In genomic region chr12:49040364-49040855, GRCh38 we compare ENCODE assay signal across 19 cellular contexts. TPM values are rescaled to one million over a fixed set of nuclear protein-coding genes. Genes with fewer than 3 reads are reported as not detected.
"Had no signal": no experiment of that assay in that cellular context is flagged by ENCODE, and none has a peak within 500 bp of the region (broad histone marks: within the 10 kb centered on the region; RNA-seq: fewer than 3 reads in every experiment).

No MANE protein-coding gene starts in this region.

- H3K9me3 Mint-ChIP-seq: activated naive CD4-positive, alpha-beta T cell treated with anti-CD3 and anti-CD28 coated beads, Interleukin-2, amount 50 U/mL, for 24 hours; activated T-cell treated with anti-CD3 and anti-CD28 coated beads, Interleukin-2, amount 50 U/mL, for 72 hours; immature natural killer cell; mesothelial cell of epicardium; nephron had no signal

- H3K4me3 Mint-ChIP-seq: activated naive CD4-positive, alpha-beta T cell treated with anti-CD3 and anti-CD28 coated beads, Interleukin-2, amount 50 U/mL, for 24 hours; activated T-cell treated with anti-CD3 and anti-CD28 coated beads, Interleukin-2, amount 50 U/mL, for 72 hours; immature natural killer cell; mesothelial cell of epicardium; nephron had no signal

- H3K4me1 Mint-ChIP-seq: mesothelial cell of epicardium, nephron had no signal

- ATAC-seq: activated T-cell treated with anti-CD3 and anti-CD28 coated beads, Interleukin-2, amount 50 U/mL, for 72 hours; gastrocnemius medialis; left cardiac atrium; lower lobe of right lung had no signal

- DNase-seq: activated CD4-positive, alpha-beta T cell treated with anti-CD3 and anti-CD28 coated beads for 1 hour; activated CD4-positive, alpha-beta T cell treated with anti-CD3 and anti-CD28 coated beads, Interleukin-2, amount 50 U/mL, for 4 hours; activated effector memory CD4-positive, alpha-beta T cell treated with anti-CD3 and anti-CD28 coated beads, Interleukin-2, amount 50 U/mL, for 16 hours; activated T-cell treated with anti-CD3 and anti-CD28 coated beads, Interleukin-2, amount 50 U/mL, for 72 hours; cortex of kidney; gastrocnemius medialis; immature natural killer cell; left cardiac atrium; nucleus accumbens; stimulated activated naive CD4-positive, alpha-beta T cell treated with Interleukin-2 at 50 U/mL for 16 hours; SW 1271; WERI-Rb-1 had no signal

- H3K9me3 ChIP-seq: ascending aorta, gastrocnemius medialis, lower lobe of right lung, tibial nerve had no signal

- H3K27me3 Mint-ChIP-seq: activated naive CD4-positive, alpha-beta T cell treated with anti-CD3 and anti-CD28 coated beads, Interleukin-2, amount 50 U/mL, for 24 hours had no signal

- H3K27ac Mint-ChIP-seq: activated naive CD4-positive, alpha-beta T cell treated with anti-CD3 and anti-CD28 coated beads, Interleukin-2, amount 50 U/mL, for 24 hours; activated T-cell treated with anti-CD3 and anti-CD28 coated beads, Interleukin-2, amount 50 U/mL, for 72 hours; immature natural killer cell; mesothelial cell of epicardium; nephron had no signal

RNA-seq across cellular contexts. Expression of gene RHEBL1, which starts 29.4 kb away (rescaled TPM):
- total RNA-seq: ascending aorta had no signal

RNA-seq across cellular contexts. Expression of gene DDN, which starts 41.2 kb away (rescaled TPM):
- total RNA-seq: ascending aorta, lower lobe of right lung, tibial nerve had no signal
- polyA plus RNA-seq: immature natural killer cell had no signal

RNA-seq across cellular contexts. Expression of gene DHH, which starts 54.2 kb away (rescaled TPM):
- total RNA-seq: activated CD8-positive, alpha-beta memory T cell treated with anti-CD3 and anti-CD28 coated beads for 36 hours had no signal
- polyA plus RNA-seq: immature natural killer cell had no signal
